In the genomic region with DNA sequence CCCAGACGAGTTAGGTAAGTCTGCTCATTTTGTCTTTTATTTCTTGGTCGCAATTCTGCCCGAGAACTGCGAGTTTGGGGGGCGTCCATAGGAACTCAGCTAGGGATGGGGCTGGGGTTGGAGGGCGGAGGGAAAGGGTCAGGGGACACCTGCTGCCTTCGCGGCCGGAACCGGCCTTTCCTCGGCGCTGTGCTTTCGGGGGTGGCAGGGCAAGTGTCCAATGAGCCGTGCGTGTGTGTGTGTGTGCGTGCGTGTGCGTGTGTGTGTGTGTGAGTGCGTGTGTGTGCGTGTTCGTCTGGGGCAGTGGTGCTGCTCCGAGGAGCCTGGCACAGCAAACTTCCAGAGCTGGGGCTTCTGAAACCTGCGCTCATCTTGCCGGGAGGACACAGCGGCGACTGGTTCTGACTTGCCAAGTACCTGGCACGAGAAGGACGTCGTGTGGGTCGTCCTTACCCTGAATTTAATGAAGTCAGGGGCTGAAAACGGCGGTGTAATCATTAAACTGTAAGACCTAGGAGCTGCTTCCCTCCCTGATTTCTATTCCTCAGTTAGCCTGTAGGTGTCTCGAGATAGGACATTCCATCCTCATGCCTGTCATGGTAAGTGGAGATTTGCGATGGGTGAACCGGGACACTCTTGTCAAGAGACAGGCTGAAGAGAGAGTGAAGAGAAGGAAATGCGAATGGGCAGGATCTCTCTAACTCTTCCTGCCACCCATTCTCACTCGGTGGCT, we compare ENCODE assay signal across 8 cellular contexts. TPM values are rescaled to one million over a fixed set of nuclear protein-coding genes. Genes with fewer than 3 reads are reported as not detected.
DNase-seq lines count a peak whose midpoint lies in the region; ATAC-seq, FAIRE-seq and TF ChIP-seq lines count a peak whose summit lies in the region.

No MANE protein-coding gene starts in this region.

- CTCF ChIA-PET in activated CD4-positive, alpha-beta memory T cell treated with anti-CD3 and anti-CD28 coated beads, Interleukin-2, amount 10 ng/mL, durations not matched to agents 7 days and 5 days (lab: Charles Lee), result interaction anchor here (1.5 kb wide), 1 partner anchor 12 kb away, joined by 4 read pairs; no protein-coding TSS in a partner anchor

- ATAC-seq in GM21423 (IDR thresholded peaks at IDR 0.05; ENCODE audit: unreplicated experiment) (peak; percentile 64), HG03108 (IDR thresholded peaks at IDR 0.05; ENCODE audit: unreplicated experiment) (no peak), HG03520 (IDR thresholded peaks at IDR 0.05; ENCODE audit: unreplicated experiment) (no peak)

- peaks cover 37% of the 10 kb centered on the region for H3K27me3 Mint-ChIP-seq in activated CD4-positive, alpha-beta memory T cell treated with anti-CD3 and anti-CD28 coated beads, Interleukin-2, amount 10 ng/mL, durations not matched to agents 7 days and 5 days
- peaks cover 4% of the 10 kb centered on the region for H3K27me3 Mint-ChIP-seq in neural crest cell (ENCODE audit: low read depth)

- H3K9me3 Mint-ChIP-seq in activated CD4-positive, alpha-beta memory T cell treated with anti-CD3 and anti-CD28 coated beads, Interleukin-2, amount 10 ng/mL, durations not matched to agents 7 days and 5 days, result no peaks in the 10 kb centered on the region
- H3K9me3 Mint-ChIP-seq in neural crest cell, result no peaks in the 10 kb centered on the region

- POLR2A ChIA-PET in activated CD4-positive, alpha-beta memory T cell treated with anti-CD3 and anti-CD28 coated beads, Interleukin-2, amount 10 ng/mL, durations not matched to agents 7 days and 5 days (lab: Charles Lee), result no interaction called here

- H3K4me3 Mint-ChIP-seq in activated CD4-positive, alpha-beta memory T cell treated with anti-CD3 and anti-CD28 coated beads, Interleukin-2, amount 10 ng/mL, durations not matched to agents 7 days and 5 days, result peak overlapping the region; percentile 36
- H3K4me3 Mint-ChIP-seq in neural crest cell, result peak overlapping the region; percentile 97

- no peaks in the 10 kb centered on the region for H3K36me3 Mint-ChIP-seq in activated CD4-positive, alpha-beta memory T cell treated with anti-CD3 and anti-CD28 coated beads, Interleukin-2, amount 10 ng/mL, durations not matched to agents 7 days and 5 days (ENCODE audit: low read depth)
- no peaks in the 10 kb centered on the region for H3K36me3 Mint-ChIP-seq in neural crest cell (ENCODE audit: low read depth)

- peak; percentile 70 for TF ChIP-seq CTCF in neural crest cell (conservative IDR thresholded peaks at IDR 0.05)

- FAIRE-seq in frontal cortex (lab: Jason Lieb, UNC), result no peak

- no peak overlapping the region for H3K27ac Mint-ChIP-seq in activated CD4-positive, alpha-beta memory T cell treated with anti-CD3 and anti-CD28 coated beads, Interleukin-2, amount 10 ng/mL, durations not matched to agents 7 days and 5 days
- peak overlapping the region; percentile 94 for H3K27ac Mint-ChIP-seq in neural crest cell (ENCODE audit: unreplicated experiment)

- peaks cover 11% of the 10 kb centered on the region for H3K4me1 Mint-ChIP-seq in activated CD4-positive, alpha-beta memory T cell treated with anti-CD3 and anti-CD28 coated beads, Interleukin-2, amount 10 ng/mL, durations not matched to agents 7 days and 5 days
- peaks cover 28% of the 10 kb centered on the region for H3K4me1 Mint-ChIP-seq in neural crest cell

- DNase-seq in D341Med (ENCODE audit: low spot score), result peak; percentile 63
- peak; percentile 31 to 53 for DNase-seq in NCI-H1930 (lab: John Stamatoyannopoulos, UW)
- no peak for DNase-seq in activated CD4-positive, alpha-beta memory T cell treated with anti-CD3 and anti-CD28 coated beads, Interleukin-2, amount 10 ng/mL, durations not matched to agents 7 days and 5 days
- DNase-seq in frontal cortex (ENCODE audit: low spot score in 2 of 2), result peak; percentile 54 to 55
- peak; percentile 22 for DNase-seq in neural crest cell (ENCODE audit: low read depth, low spot score)

RNA-seq across cellular contexts. Expression of gene AMOTL1, which starts 27.0 kb away (rescaled TPM):
- 1 to 10 TPM; 4.0 to 4.3 TPM for total RNA-seq in activated CD4-positive, alpha-beta memory T cell treated with anti-CD3 and anti-CD28 coated beads, Interleukin-2, amount 10 ng/mL, durations not matched to agents 7 days and 5 days
- total RNA-seq in frontal cortex (35.5 TPM), neural crest cell (67.5 and 69.0 TPM in 2 replicates)
